In genomic region chr1:118898702-118899101, GRCh38 we compare ENCODE assay signal across 16 cellular contexts.
DNase-seq lines count a peak whose midpoint lies in the region; ATAC-seq and TF ChIP-seq lines count a peak whose summit lies in the region.
"Had no signal": no experiment of that assay in that cellular context is flagged by ENCODE, and none has a peak within 500 bp of the region (broad histone marks: within the 10 kb centered on the region; RNA-seq: fewer than 3 reads in every experiment).

No MANE protein-coding gene starts in this region.

- H3K9ac ChIP-seq in liver (ENCODE audit: low read depth in 1 of 2, low read length in 2 of 2) = no peak overlapping the region

- no peaks in the 10 kb centered on the region for H3K4me1 ChIP-seq in liver (ENCODE audit: control insufficient read depth in 4 of 4, insufficient read depth in 4 of 4, low read length in 3 of 4)
- H3K4me1 ChIP-seq: HAP-1 had no signal

- DNase-seq in NCI-H2029 (lab: John Stamatoyannopoulos, UW) (peak; percentile 2), NCI-H2029 treated with DMSO at 0.1 percent for 48 hours (lab: John Stamatoyannopoulos, UW) (no peak)
- no peak for DNase-seq in activated T-cell treated with anti-CD3 and anti-CD28 coated beads, Interleukin-2, amount 50 U/mL, for 4 hours
- DNase-seq: AML-193; Calu3; CD4-positive, alpha-beta memory T cell; DMS79 treated with DMSO at 0.1 percent for 48 hours had no signal

- H3K36me3 Mint-ChIP-seq in activated T-cell treated with anti-CD3 and anti-CD28 coated beads, Interleukin-2, amount 50 U/mL, for 4 hours (ENCODE audit: insufficient read depth) = no peaks in the 10 kb centered on the region
- H3K36me3 Mint-ChIP-seq: CD14-positive monocyte; CD4-positive, alpha-beta memory T cell had no signal

- 80% methylated on average over 3 of the region's 3 CpGs for WGBS in liver

- H3K9me3 ChIP-seq in liver (ENCODE audit: control insufficient read depth in 4 of 4, low read length in 3 of 4) = no peaks in the 10 kb centered on the region
- H3K9me3 ChIP-seq: A549, HAP-1 had no signal

- H3K4me3 ChIP-seq in liver (ENCODE audit: low read depth in 1 of 3, low read length in 3 of 3) = no peak overlapping the region
- H3K4me3 ChIP-seq: A549, HAP-1 had no signal

- H3K4me3 Mint-ChIP-seq in activated T-cell treated with anti-CD3 and anti-CD28 coated beads, Interleukin-2, amount 50 U/mL, for 4 hours = no peak overlapping the region
- H3K4me3 Mint-ChIP-seq: CD14-positive monocyte; CD4-positive, alpha-beta memory T cell had no signal

- H3K9me3 Mint-ChIP-seq in activated T-cell treated with anti-CD3 and anti-CD28 coated beads, Interleukin-2, amount 50 U/mL, for 4 hours = peaks cover 8% of the 10 kb centered on the region

- no peaks in the 10 kb centered on the region for H3K27me3 ChIP-seq in liver (ENCODE audit: control insufficient read depth in 4 of 4, insufficient read depth in 4 of 4, low read length in 3 of 4)

- peaks cover 0 to 20% (median 8%) of the 10 kb centered on the region in 4 donors for H3K36me3 ChIP-seq in liver (ENCODE audit: control insufficient read depth in 4 of 4, insufficient read depth in 3 of 4, low read depth in 1 of 4, low read length in 3 of 4)
- H3K36me3 ChIP-seq: HAP-1 had no signal

- H3K27ac ChIP-seq in C4-2B = peak overlapping the region; percentile 59
- H3K27ac ChIP-seq in VCaP = peak overlapping the region; percentile 67
- H3K27ac ChIP-seq in liver (ENCODE audit: low read depth in 1 of 2, low read length in 2 of 2) = no peak overlapping the region
- H3K27ac ChIP-seq: 22Rv1, A549 had no signal

- TF ChIP-seq CTCF in C4-2B (conservative IDR thresholded peaks at IDR 0.05) (no peak), VCaP (conservative IDR thresholded peaks at IDR 0.05) (no peak), liver (IDR thresholded peaks at IDR 0.05; ENCODE audit: low read depth, low read length, missing input control) (no peak)

- H3K4me1 Mint-ChIP-seq in activated T-cell treated with anti-CD3 and anti-CD28 coated beads, Interleukin-2, amount 50 U/mL, for 4 hours (ENCODE audit: low read depth) = no peaks in the 10 kb centered on the region
- H3K4me1 Mint-ChIP-seq: CD14-positive monocyte; CD4-positive, alpha-beta memory T cell had no signal

- no peak for ATAC-seq in activated T-cell treated with anti-CD3 and anti-CD28 coated beads, Interleukin-2, amount 50 U/mL, for 4 hours
- no peak for ATAC-seq in GM18868 (IDR thresholded peaks at IDR 0.05; ENCODE audit: unreplicated experiment)
- no peak for ATAC-seq in HG02840 (IDR thresholded peaks at IDR 0.05; ENCODE audit: low FRiP score, unreplicated experiment)
- ATAC-seq: A549 had no signal

- H3K27me3 Mint-ChIP-seq in activated T-cell treated with anti-CD3 and anti-CD28 coated beads, Interleukin-2, amount 50 U/mL, for 4 hours (ENCODE audit: low read depth) = no peaks in the 10 kb centered on the region
- H3K27me3 Mint-ChIP-seq: CD4-positive, alpha-beta memory T cell had no signal

- no peak for TF ChIP-seq RAD21 in liver (IDR thresholded peaks at IDR 0.05)

TF ChIP-seq in liver, 16 proteins besides CTCF, POLR2A, EP300 and RAD21:
- TF ChIP-seq FOXA2 (IDR thresholded peaks at IDR 0.05) = peak; percentile 30
- TF ChIP-seq HNF4G (IDR thresholded peaks at IDR 0.05) = no peak

Comparison
In these comparisons a context has a peak if more than half of its experiments do, and no peak if none do; other contexts are left out.
1. H3K27ac ChIP-seq: peak in C4-2B (single experiment) and VCaP (single experiment); none in liver (0 of 2).